1 cellular context compared by ENCODE assay signal in the genomic region with DNA sequence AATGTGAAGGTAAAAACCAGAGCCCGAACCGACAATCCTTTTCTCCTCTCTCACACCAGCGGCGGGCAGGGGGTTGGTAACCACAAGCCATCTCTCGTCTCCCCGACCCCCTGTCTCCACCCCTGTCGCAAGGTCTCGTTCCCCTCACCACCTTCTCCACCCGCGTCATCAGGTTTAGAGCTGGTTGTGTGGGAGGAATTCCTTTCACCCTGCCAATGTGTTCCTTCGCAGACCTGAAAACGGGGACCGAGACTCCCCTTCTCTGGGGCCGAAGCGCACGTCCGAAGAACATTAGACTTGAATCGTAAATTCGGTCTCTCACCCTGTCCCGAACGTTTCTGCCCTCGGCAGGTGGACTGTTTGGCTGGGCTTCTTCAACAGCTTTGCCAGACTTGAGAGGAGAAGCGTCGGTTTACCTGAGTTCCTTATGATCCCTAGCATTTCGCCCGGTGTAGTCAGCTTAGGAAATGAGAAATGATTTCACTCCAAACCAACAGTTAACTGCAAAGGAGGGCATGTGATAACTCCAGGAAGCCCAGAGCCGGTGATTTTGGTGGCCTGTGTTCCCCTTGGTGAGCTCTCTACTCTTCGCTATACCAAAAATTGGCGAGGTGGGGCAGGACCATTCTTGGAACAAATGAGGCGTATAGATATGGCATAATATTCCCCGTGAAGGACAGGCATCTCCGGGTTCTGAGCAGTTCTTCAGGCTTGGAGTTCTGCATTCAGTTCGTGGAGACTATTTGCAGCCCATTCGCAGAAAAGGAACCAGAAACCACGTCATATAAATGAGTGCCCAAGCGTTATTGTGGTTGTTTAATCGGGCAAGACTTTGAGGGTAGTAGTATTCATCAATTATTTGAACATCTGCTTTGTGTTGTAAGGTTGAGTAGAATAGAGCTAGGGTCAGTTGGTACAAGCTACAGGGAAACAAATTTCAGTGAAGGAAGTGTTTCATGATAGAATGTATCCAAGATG.
TF ChIP-seq lines count a peak whose summit lies in the region.

No MANE protein-coding gene starts in this region.

TF ChIP-seq in GM12878, 131 proteins besides CTCF, POLR2A, EP300 and RAD21:
- TF ChIP-seq ZBTB4 (CRISPR knock-in tag; IDR thresholded peaks at IDR 0.05) (no peak), SIN3A (IDR thresholded peaks at IDR 0.05; ENCODE audit: low read depth, low read length) (peak; percentile 19; the same call in 1 of the 2 replicates), LARP7 (IDR thresholded peaks at IDR 0.05) (0 out of 2 replicates have a peak, but pooled peaks have one; percentile 15)
- TF ChIP-seq, protein P1, sequence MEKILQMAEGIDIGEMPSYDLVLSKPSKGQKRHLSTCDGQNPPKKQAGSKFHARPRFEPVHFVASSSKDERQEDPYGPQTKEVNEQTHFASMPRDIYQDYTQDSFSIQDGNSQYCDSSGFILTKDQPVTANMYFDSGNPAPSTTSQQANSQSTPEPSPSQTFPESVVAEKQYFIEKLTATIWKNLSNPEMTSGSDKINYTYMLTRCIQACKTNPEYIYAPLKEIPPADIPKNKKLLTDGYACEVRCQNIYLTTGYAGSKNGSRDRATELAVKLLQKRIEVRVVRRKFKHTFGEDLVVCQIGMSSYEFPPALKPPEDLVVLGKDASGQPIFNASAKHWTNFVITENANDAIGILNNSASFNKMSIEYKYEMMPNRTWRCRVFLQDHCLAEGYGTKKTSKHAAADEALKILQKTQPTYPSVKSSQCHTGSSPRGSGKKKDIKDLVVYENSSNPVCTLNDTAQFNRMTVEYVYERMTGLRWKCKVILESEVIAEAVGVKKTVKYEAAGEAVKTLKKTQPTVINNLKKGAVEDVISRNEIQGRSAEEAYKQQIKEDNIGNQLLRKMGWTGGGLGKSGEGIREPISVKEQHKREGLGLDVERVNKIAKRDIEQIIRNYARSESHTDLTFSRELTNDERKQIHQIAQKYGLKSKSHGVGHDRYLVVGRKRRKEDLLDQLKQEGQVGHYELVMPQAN (conservative IDR thresholded peaks at IDR 0.05): 0 out of 2 replicates have a peak, but pooled peaks have one; percentile 69
